18 cellular contexts compared by ENCODE assay signal in genomic region chr2:222240676-222241049, GRCh38. TPM values are rescaled to one million over a fixed set of nuclear protein-coding genes. Genes with fewer than 3 reads are reported as not detected.
DNase-seq lines count a peak whose midpoint lies in the region; ATAC-seq and TF ChIP-seq lines count a peak whose summit lies in the region.
"Had no signal": no experiment of that assay in that cellular context is flagged by ENCODE, and none has a peak within 500 bp of the region (broad histone marks: within the 10 kb centered on the region; RNA-seq: fewer than 3 reads in every experiment).

No MANE protein-coding gene starts in this region.

- H3K36me3 ChIP-seq in left ventricle myocardium inferior (no peaks in the 10 kb centered on the region), right atrium auricular region (no peaks in the 10 kb centered on the region), iPS-20b (ENCODE audit: insufficient read depth, low read depth, low read length) (no peaks in the 10 kb centered on the region), gastrocnemius medialis (no peaks in the 10 kb centered on the region)
- H3K36me3 ChIP-seq: BLaER1 had no signal

- peaks cover 0 to 3% (median 0%) of the 10 kb centered on the region in 5 experiments for H3K9me3 Mint-ChIP-seq in brain

- TF ChIP-seq POLR2A in gastrocnemius medialis (IDR thresholded peaks at IDR 0.05) = no peak

- no peaks in the 10 kb centered on the region for H3K36me3 Mint-ChIP-seq in brain
- H3K36me3 Mint-ChIP-seq: CD4-positive, alpha-beta memory T cell; IgD-negative memory B cell had no signal

- H3K4me3 Mint-ChIP-seq in brain = peak overlapping the region in 3 of 5 experiments; percentile 33 to 70 (median 34)
- H3K4me3 Mint-ChIP-seq: CD4-positive, alpha-beta memory T cell; IgD-negative memory B cell had no signal

- no peak for DNase-seq in left ventricle myocardium inferior
- DNase-seq in right atrium auricular region (ENCODE audit: low spot score) = no peak
- no peak for DNase-seq in gastrocnemius medialis
- DNase-seq in cerebellar cortex (ENCODE audit: low spot score) = no peak
- no peak for DNase-seq in AG08396 (ENCODE audit: low spot score)
- DNase-seq: CD4-positive, alpha-beta memory T cell; DMS79 treated with DMSO at 0.1 percent for 48 hours; GM23248; MV-4-11; NCI-H226 had no signal

- peak overlapping the region in 2 of 5 experiments; percentile 22 to 30 for H3K27ac Mint-ChIP-seq in brain
- H3K27ac Mint-ChIP-seq: CD4-positive, alpha-beta memory T cell; IgD-negative memory B cell had no signal

- TF ChIP-seq CTCF in left ventricle myocardium inferior (IDR thresholded peaks at IDR 0.05; ENCODE audit: borderline replicate concordance) = no peak
- no peak for TF ChIP-seq CTCF in right atrium auricular region (IDR thresholded peaks at IDR 0.05)
- TF ChIP-seq CTCF in brain (conservative IDR thresholded peaks at IDR 0.05) = no peak
- no peak for TF ChIP-seq CTCF in gastrocnemius medialis (IDR thresholded peaks at IDR 0.05 in 4 of 5, conservative IDR thresholded peaks at IDR 0.05 in 1 of 5)

- in situ Hi-C loops in gastrocnemius medialis (cut with MboI; ENCODE audit: low sequenced_read_pairs in 4 of 4) = no loop called here

- peaks cover 11% of the 10 kb centered on the region for H3K4me1 ChIP-seq in left ventricle myocardium inferior
- H3K4me1 ChIP-seq in right atrium auricular region = peaks cover 0 to 9% of the 10 kb centered on the region in 2 donors
- peaks cover 32% of the 10 kb centered on the region; the same call in 1 of the 2 replicates for H3K4me1 ChIP-seq in iPS-20b (ENCODE audit: insufficient read depth, low read length)
- no peaks in the 10 kb centered on the region for H3K4me1 ChIP-seq in gastrocnemius medialis
- H3K4me1 ChIP-seq: BLaER1, Caco-2 had no signal

- no peak for ATAC-seq in gastrocnemius medialis

- H3K9ac ChIP-seq in iPS-20b (ENCODE audit: low read depth, low read length) = no peak overlapping the region
- H3K9ac ChIP-seq: BLaER1, GM23248 had no signal

- peaks cover 64% of the 10 kb centered on the region for H3K4me1 Mint-ChIP-seq in brain
- H3K4me1 Mint-ChIP-seq: CD4-positive, alpha-beta memory T cell; IgD-negative memory B cell had no signal

- peaks cover 31% of the 10 kb centered on the region for H3K27me3 ChIP-seq in left ventricle myocardium inferior (ENCODE audit: low read depth)
- H3K27me3 ChIP-seq in right atrium auricular region = no peaks in the 10 kb centered on the region
- peaks cover 66% of the 10 kb centered on the region for H3K27me3 ChIP-seq in iPS-20b (ENCODE audit: insufficient read depth, low read length)
- no peaks in the 10 kb centered on the region for H3K27me3 ChIP-seq in gastrocnemius medialis
- H3K27me3 ChIP-seq: BLaER1 had no signal

- H3K4me3 ChIP-seq in left ventricle myocardium inferior (no peak overlapping the region), right atrium auricular region (no peak overlapping the region), iPS-20b (ENCODE audit: low read length) (peak overlapping the region; percentile 59; the same call in 1 of the 2 replicates), gastrocnemius medialis (no peak overlapping the region)
- H3K4me3 ChIP-seq: BLaER1, GM12878, GM23248 had no signal

- peaks cover 52% of the 10 kb centered on the region for H3K27me3 Mint-ChIP-seq in brain

- intact Hi-C loops in left ventricle myocardium inferior (cut with micrococcal nuclease) = no loop called here
- intact Hi-C loops in gastrocnemius medialis (cut with DNase I; ENCODE audit: low total_unique reads) = no loop called here

- H3K27ac ChIP-seq in left ventricle myocardium inferior (replicated peaks) (peak overlapping the region; percentile 61), right atrium auricular region (no peak overlapping the region), iPS-20b (ENCODE audit: low read length) (no peak overlapping the region), gastrocnemius medialis (no peak overlapping the region)
- H3K27ac ChIP-seq: BLaER1, GM23248 had no signal

- H3K9me3 ChIP-seq in left ventricle myocardium inferior (replicated peaks) = no peaks in the 10 kb centered on the region
- no peaks in the 10 kb centered on the region for H3K9me3 ChIP-seq in right atrium auricular region
- H3K9me3 ChIP-seq in iPS-20b (ENCODE audit: insufficient read depth, low read depth, low read length) = no peaks in the 10 kb centered on the region
- H3K9me3 ChIP-seq in gastrocnemius medialis = no peaks in the 10 kb centered on the region
- H3K9me3 ChIP-seq: BLaER1, Caco-2 had no signal

RNA-seq across cellular contexts. Expression of gene PAX3, which starts 58.1 kb away (rescaled TPM):
- total RNA-seq in left ventricle myocardium inferior (0.30 TPM), right atrium auricular region (1 to 10 TPM in 1 of 2 donors, under 1 TPM in 1; 0.24 to 1.7 TPM), gastrocnemius medialis (1 to 10 TPM; 2.7 to 4.5 (median 3.6) TPM)
- not detected for polyA plus RNA-seq in brain (ENCODE audit: insufficient read depth, low read depth, low replicate concordance)
- total RNA-seq: Caco-2; CD4-positive, alpha-beta memory T cell; GM12878; GM23248; Right ventricle myocardium inferior; T-helper 1 cell treated with Interleukin-12 subunit alpha and Interleukin-12 subunit beta and Interleukin-4 antibody, amounts not matched to agents 30 ng/mL and 1 ng/mL, for 36 hours had no signal
- polyA plus RNA-seq: CD4-positive, alpha-beta memory T cell; GM12878; GM23248; IgD-negative memory B cell had no signal
